8 cellular contexts compared by ENCODE assay signal in the genomic region with DNA sequence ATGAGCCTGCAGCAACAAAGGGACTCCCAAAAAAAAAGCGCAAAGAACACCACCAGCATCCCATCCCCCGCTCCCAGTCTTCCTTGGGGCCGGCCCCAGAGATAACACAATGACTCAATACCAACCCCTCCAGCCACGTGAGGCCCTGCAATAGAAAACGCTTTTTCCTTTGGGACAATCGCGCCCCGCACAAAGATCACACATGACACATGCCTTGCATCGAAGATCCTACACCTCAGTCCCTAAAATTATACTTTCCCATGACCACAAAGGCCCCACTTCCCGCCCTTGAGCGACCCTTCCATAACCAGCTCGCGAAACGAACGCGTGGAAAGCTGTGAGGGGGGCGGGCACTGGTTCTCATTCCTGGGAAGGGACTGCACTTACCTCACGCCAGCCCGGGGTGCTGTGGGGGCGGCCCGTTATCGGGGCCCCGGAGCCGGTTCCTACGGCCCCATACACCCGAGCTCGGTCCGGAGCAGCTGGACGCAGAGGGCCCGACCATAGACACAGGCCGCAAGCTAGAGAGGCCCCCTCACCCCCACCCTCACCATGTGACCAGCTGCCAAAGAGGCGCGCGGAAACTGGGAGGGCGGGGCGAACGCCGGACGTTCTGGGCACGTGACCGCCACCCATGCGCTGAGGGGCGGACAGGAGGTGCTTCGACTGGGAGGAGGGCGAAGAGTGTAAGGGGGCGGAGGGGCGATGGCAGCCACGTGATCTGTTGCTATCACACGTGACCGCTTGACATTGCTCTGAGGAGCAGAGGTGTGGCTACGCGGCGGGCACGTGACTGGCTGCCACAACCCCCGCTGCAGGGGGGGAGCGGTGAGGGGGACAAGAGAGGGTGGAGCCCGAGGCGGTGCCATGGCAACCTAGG. TPM values are rescaled to one million over a fixed set of nuclear protein-coding genes. Genes with fewer than 3 reads are reported as not detected.
DNase-seq lines count a peak whose midpoint lies in the region; TF ChIP-seq lines count a peak whose summit lies in the region.

A gene (minus strand): TSS at position 523 of the 880 bp plus-strand sequence. CDS start 593 bp downstream, outside the sequence.

- H4K91ac ChIP-seq in H9 (ENCODE audit: insufficient read length, low read depth, low read length), result no peak within 1 kb of the TSS

- no peak within 1 kb of the TSS for H3K23ac ChIP-seq in H9 (ENCODE audit: insufficient read length, low read depth, low read length)

- peak within 1 kb of the TSS; percentile 52 for H2AK5ac ChIP-seq in H9 (ENCODE audit: insufficient read length, low read length)

- H3K56ac ChIP-seq in H9 (ENCODE audit: insufficient read length, low read depth, low read length), result no peak within 1 kb of the TSS

- no peaks in the 10 kb centered on the region for H3K9me3 ChIP-seq in H9 (ENCODE audit: control insufficient read depth, low read depth, low read length)
- no peaks in the 10 kb centered on the region for H3K9me3 ChIP-seq in MG63

- 0 out of 2 replicates have a peak, but pooled peaks cover 7% of the 10 kb centered on the region for H3K4me1 ChIP-seq in H9 (ENCODE audit: insufficient read depth, low read length)

- peak within 1 kb of the TSS; percentile 83 for H3K4me2 ChIP-seq in H9 (ENCODE audit: insufficient read depth, insufficient read length, low read length)

- peak within 1 kb of the TSS; percentile 50 for H3K18ac ChIP-seq in H9 (ENCODE audit: insufficient read length, low read depth, low read length)

- peaks cover 0 to 2% of the 10 kb centered on the region in 2 experiments; a peak in 2 of 5 replicates for H3K9me3 Mint-ChIP-seq in H9
- no peaks in the 10 kb centered on the region for H3K9me3 Mint-ChIP-seq in nephron
- H3K9me3 Mint-ChIP-seq in stimulated activated naive CD8-positive, alpha-beta T cell treated with anti-CD3 and anti-CD28 coated beads, Interleukin-15, Interleukin-2, amounts not matched to agents 100 ng/mL and 50 ng/mL, for 24 hours, result no peaks in the 10 kb centered on the region

- H2BK20ac ChIP-seq in H9 (ENCODE audit: low read depth, low read length, poor library complexity, severe bottlenecking), result no peak within 1 kb of the TSS

- no peak within 1 kb of the TSS for H3K27ac ChIP-seq in H9 (ENCODE audit: insufficient read length, low read depth, low read length)

- H2AFZ ChIP-seq in H9 (ENCODE audit: low read length), result no peak within 1 kb of the TSS

- H2BK12ac ChIP-seq in H9 (ENCODE audit: insufficient read length, low read depth, low read length), result no peak within 1 kb of the TSS

- peaks cover 41% of the 10 kb centered on the region for H3K36me3 ChIP-seq in MG63

- peaks cover 13% of the 10 kb centered on the region; the same call in 1 of the 2 replicates for H3K79me2 ChIP-seq in H9 (ENCODE audit: insufficient read depth, low read length)

- H2BK120ac ChIP-seq in H9 (ENCODE audit: low read depth, low read length, poor library complexity, severe bottlenecking), result no peak within 1 kb of the TSS

- H3K79me1 ChIP-seq in H9 (ENCODE audit: insufficient read depth, low read depth, low read length, poor library complexity, severe bottlenecking), result no peaks in the 10 kb centered on the region

- peaks cover 17% of the 10 kb centered on the region for H3K23me2 ChIP-seq in H9 (ENCODE audit: insufficient read length, low read depth, low read length, poor library complexity, severe bottlenecking)

- H3K14ac ChIP-seq in H9 (ENCODE audit: insufficient read depth, low read length), result peak within 1 kb of the TSS; percentile 87

- peaks cover 35 to 49% (median 45%) of the 10 kb centered on the region in 3 experiments for H3K36me3 Mint-ChIP-seq in H9 (ENCODE audit: insufficient read depth in 1 of 3, low read depth in 3 of 3)
- H3K36me3 Mint-ChIP-seq in nephron (ENCODE audit: low read depth), result peaks cover 45% of the 10 kb centered on the region
- H3K36me3 Mint-ChIP-seq in stimulated activated naive CD8-positive, alpha-beta T cell treated with anti-CD3 and anti-CD28 coated beads, Interleukin-15, Interleukin-2, amounts not matched to agents 100 ng/mL and 50 ng/mL, for 24 hours (ENCODE audit: low read depth), result peaks cover 44% of the 10 kb centered on the region

- H4K5ac ChIP-seq in H9 (ENCODE audit: insufficient read length, low read depth, low read length), result peak within 1 kb of the TSS; percentile 44

- peak within 1 kb of the TSS; percentile 82 to 100 (median 98) for H3K27ac Mint-ChIP-seq in H9
- peak within 1 kb of the TSS; percentile 87 to 97 (median 97) for H3K27ac Mint-ChIP-seq in nephron
- H3K27ac Mint-ChIP-seq in stimulated activated naive CD8-positive, alpha-beta T cell treated with anti-CD3 and anti-CD28 coated beads, Interleukin-15, Interleukin-2, amounts not matched to agents 100 ng/mL and 50 ng/mL, for 24 hours, result peak within 1 kb of the TSS; percentile 97

- TF ChIP-seq CTCF in H9 (conservative IDR thresholded peaks at IDR 0.05) (no peak), fibroblast of the aortic adventitia (IDR thresholded peaks at IDR 0.05; ENCODE audit: insufficient read depth, low read length) (no peak), nephron (IDR thresholded peaks at IDR 0.05; ENCODE audit: unreplicated experiment in 3 of 3) (no peak)

- H3K4me3 ChIP-seq in MG63 (peak within 1 kb of the TSS; percentile 80), fibroblast of the aortic adventitia (ENCODE audit: low read depth, low read length) (peak within 1 kb of the TSS; percentile 93)

- H3K27me3 Mint-ChIP-seq in H9 (ENCODE audit: low read depth), result peaks cover 18% of the 10 kb centered on the region
- peaks cover 35% of the 10 kb centered on the region for H3K27me3 Mint-ChIP-seq in nephron (ENCODE audit: low read depth)
- H3K27me3 Mint-ChIP-seq in stimulated activated naive CD8-positive, alpha-beta T cell treated with anti-CD3 and anti-CD28 coated beads, Interleukin-15, Interleukin-2, amounts not matched to agents 100 ng/mL and 50 ng/mL, for 24 hours, result no peaks in the 10 kb centered on the region

- H3T11ph ChIP-seq in H9 (ENCODE audit: low read length), result no peak within 1 kb of the TSS

- H3K4ac ChIP-seq in H9 (ENCODE audit: low read depth, low read length), result no peak within 1 kb of the TSS

- peaks cover 43 to 44% of the 10 kb centered on the region in 2 experiments for H3K4me1 Mint-ChIP-seq in H9
- peaks cover 46% of the 10 kb centered on the region for H3K4me1 Mint-ChIP-seq in nephron
- peaks cover 63% of the 10 kb centered on the region for H3K4me1 Mint-ChIP-seq in stimulated activated naive CD8-positive, alpha-beta T cell treated with anti-CD3 and anti-CD28 coated beads, Interleukin-15, Interleukin-2, amounts not matched to agents 100 ng/mL and 50 ng/mL, for 24 hours (ENCODE audit: low read depth)

- H3K4me3 Mint-ChIP-seq in H9, result peak within 1 kb of the TSS; percentile 96 to 98
- peak within 1 kb of the TSS; percentile 98 to 99 (median 99) for H3K4me3 Mint-ChIP-seq in nephron
- peak within 1 kb of the TSS; percentile 96 for H3K4me3 Mint-ChIP-seq in stimulated activated naive CD8-positive, alpha-beta T cell treated with anti-CD3 and anti-CD28 coated beads, Interleukin-15, Interleukin-2, amounts not matched to agents 100 ng/mL and 50 ng/mL, for 24 hours

- no peaks in the 10 kb centered on the region for H4K20me1 ChIP-seq in H9 (ENCODE audit: control insufficient read depth, insufficient read depth, insufficient read length)

- no peak within 1 kb of the TSS for H2BK15ac ChIP-seq in H9 (ENCODE audit: low read depth, low read length)

- no peak within 1 kb of the TSS for H4K8ac ChIP-seq in H9 (replicated peaks; ENCODE audit: insufficient read length, low read depth, low read length)

- H2BK5ac ChIP-seq in H9 (ENCODE audit: insufficient read length, low read length), result no peak within 1 kb of the TSS

- peak within 1 kb of the TSS; percentile 94 for H3K9ac ChIP-seq in H9 (ENCODE audit: extremely low read depth, insufficient read length, low read length)

- DNase-seq in ELR (ENCODE audit: low read depth) (peak; percentile 100), H9 (peak; percentile 100), MG63 (peak; percentile 99), SHP77 treated with DMSO at 0.1 percent for 48 hours (lab: John Stamatoyannopoulos, UW) (peak; percentile 99), fibroblast of the aortic adventitia (ENCODE audit: low read depth) (peak; percentile 99)
- DNase-seq in activated effector memory CD4-positive, alpha-beta T cell treated with anti-CD3 and anti-CD28 coated beads, Interleukin-2, amount 50 U/mL, for 16 hours, result peak; percentile 99

- H3K27me3 ChIP-seq in H9 (ENCODE audit: insufficient read depth, low read length), result peaks cover 11% of the 10 kb centered on the region
- H3K27me3 ChIP-seq in MG63, result peaks cover 2% of the 10 kb centered on the region; the same call in 1 of the 2 replicates

- WGBS in H9 (ENCODE audit: extremely low coverage, insufficient read length, low lambda C conversion rate), result no CpG with 5 or more reads among the region's 58 CpGs

RNA-seq across cellular contexts. Expression of the gene that starts here (rescaled TPM):
- total RNA-seq in H9 (2021), result 217 and 218 TPM in 2 replicates
- total RNA-seq in MG63 (2014; rRNA removed; shearing (Covaris generic); ENCODE audit: low replicate concordance), result 457 and 516 TPM in 2 replicates
- 208 and 588 TPM in 2 replicates for total RNA-seq in fibroblast of the aortic adventitia (ENCODE audit: low replicate concordance)
